Comparison of ENCODE assay signal across 8 cellular contexts in genomic region chr11:30586251-30587144, GRCh38. TPM values are rescaled to one million over a fixed set of nuclear protein-coding genes. Genes with fewer than 3 reads are reported as not detected.
DNase-seq lines count a peak whose midpoint lies in the region; ATAC-seq, FAIRE-seq and TF ChIP-seq lines count a peak whose summit lies in the region.

MPPED2 (minus strand) TSS chr11:30586353; CDS start chr11:30580373, 5,980 bp downstream.

- no peak within 1 kb of the TSS for H3K4me3 ChIP-seq in CD8-positive, alpha-beta memory T cell (ENCODE audit: low read length)
- H3K4me3 ChIP-seq in SU-DHL-6 (ENCODE audit: insufficient read depth, low read length, poor library complexity, severe bottlenecking) (no peak within 1 kb of the TSS), epithelial cell of esophagus (ENCODE audit: low read length) (peak within 1 kb of the TSS; percentile 33), muscle layer of colon (ENCODE audit: low read depth in 1 of 2, low read length in 2 of 2) (peak within 1 kb of the TSS; percentile 72 to 96)

- peaks cover 0 to 6% (median 2%) of the 10 kb centered on the region in 5 donors for H3K9me3 Mint-ChIP-seq in CD8-positive, alpha-beta memory T cell

- no peaks in the 10 kb centered on the region for H3K36me3 ChIP-seq in CD8-positive, alpha-beta memory T cell (ENCODE audit: insufficient read depth, low read length)
- H3K36me3 ChIP-seq in SU-DHL-6 (ENCODE audit: low read length) (no peaks in the 10 kb centered on the region), muscle layer of colon (ENCODE audit: insufficient read depth, low read length) (no peaks in the 10 kb centered on the region)

- H3K36me3 Mint-ChIP-seq in CD8-positive, alpha-beta memory T cell: peaks cover 0 to 2% (median 0%) of the 10 kb centered on the region in 3 donors

- H3K9me3 ChIP-seq in CD8-positive, alpha-beta memory T cell (ENCODE audit: low read length): no peaks in the 10 kb centered on the region
- H3K9me3 ChIP-seq in SU-DHL-6 (ENCODE audit: insufficient read depth, low read length): no peaks in the 10 kb centered on the region
- H3K9me3 ChIP-seq in muscle layer of colon (ENCODE audit: low read length): no peaks in the 10 kb centered on the region

- peaks cover 21 to 48% of the 10 kb centered on the region in 2 donors for H3K27me3 Mint-ChIP-seq in CD8-positive, alpha-beta memory T cell

- no peaks in the 10 kb centered on the region for H4K20me1 ChIP-seq in SU-DHL-6 (ENCODE audit: low read depth, low read length)

- H3K79me2 ChIP-seq in SU-DHL-6 (ENCODE audit: insufficient read depth, low read length): no peaks in the 10 kb centered on the region

- ATAC-seq in GM18873 (IDR thresholded peaks at IDR 0.05; ENCODE audit: low FRiP score, unreplicated experiment) (peak; percentile 93), HG03097 (IDR thresholded peaks at IDR 0.05; ENCODE audit: low FRiP score, unreplicated experiment) (peak; percentile 94)

- CTCF ChIA-PET in CD8-positive, alpha-beta memory T cell (lab: Charles Lee): no interaction called here

- peak within 1 kb of the TSS in 6 of 7 donors; percentile 54 to 88 (median 84) for H3K4me3 Mint-ChIP-seq in CD8-positive, alpha-beta memory T cell

- H3K9ac ChIP-seq in SU-DHL-6 (ENCODE audit: low read length): no peak within 1 kb of the TSS; the same call in 1 of the 2 replicates
- peak within 1 kb of the TSS; percentile 56 for H3K9ac ChIP-seq in muscle layer of colon (ENCODE audit: low read length)

- peak; percentile 76 for FAIRE-seq in urothelium cell line (lab: Jason Lieb, UNC)

- H3K4me2 ChIP-seq in SU-DHL-6 (ENCODE audit: low read depth, low read length, poor library complexity, severe bottlenecking): peak within 1 kb of the TSS; percentile 22

- peak in 3 of 5 donors; percentile 12 to 14 (median 13) for DNase-seq in CD8-positive, alpha-beta memory T cell
- peak; percentile 2 for DNase-seq in epithelial cell of esophagus (ENCODE audit: low read depth)
- DNase-seq in urothelium cell line (ENCODE audit: low spot score): peak; percentile 82
- no peak for DNase-seq in NCI-H2196 (lab: John Stamatoyannopoulos, UW; ENCODE audit: unreplicated experiment)

- H3K27me3 ChIP-seq in CD8-positive, alpha-beta memory T cell (ENCODE audit: insufficient read depth, low read length, poor library complexity, severe bottlenecking): no peaks in the 10 kb centered on the region
- H3K27me3 ChIP-seq in SU-DHL-6 (ENCODE audit: low read length): no peaks in the 10 kb centered on the region
- no peaks in the 10 kb centered on the region for H3K27me3 ChIP-seq in muscle layer of colon (ENCODE audit: control insufficient read depth in 1 of 2, insufficient read depth in 2 of 2, low read length in 2 of 2)

- POLR2A ChIA-PET in CD8-positive, alpha-beta memory T cell (lab: Charles Lee): no interaction called here

- peak within 1 kb of the TSS in 7 of 8 donors; percentile 27 to 91 (median 58) for H3K27ac Mint-ChIP-seq in CD8-positive, alpha-beta memory T cell

- H3K4me1 Mint-ChIP-seq in CD8-positive, alpha-beta memory T cell: peaks cover 3 to 10% (median 6%) of the 10 kb centered on the region in 3 donors

- TF ChIP-seq CTCF in SU-DHL-6 (IDR thresholded peaks at IDR 0.05; ENCODE audit: insufficient read depth, low read length, poor library complexity, severe bottlenecking): no peak
- peak; percentile 10 for TF ChIP-seq CTCF in epithelial cell of esophagus (IDR thresholded peaks at IDR 0.05; ENCODE audit: insufficient read depth, low read depth, low read length, missing control alignments)

- H3K27ac ChIP-seq in CD8-positive, alpha-beta memory T cell (ENCODE audit: low read depth, low read length): no peak within 1 kb of the TSS
- H3K27ac ChIP-seq in SU-DHL-6 (ENCODE audit: low read depth, low read length) (no peak within 1 kb of the TSS), muscle layer of colon (ENCODE audit: low read depth, low read length) (peak within 1 kb of the TSS; percentile 73)

- no peaks in the 10 kb centered on the region for H3K4me1 ChIP-seq in CD8-positive, alpha-beta memory T cell (ENCODE audit: insufficient read depth, low read length)
- H3K4me1 ChIP-seq in muscle layer of colon (ENCODE audit: insufficient read depth, low read length): no peaks in the 10 kb centered on the region

- H2AFZ ChIP-seq in SU-DHL-6 (ENCODE audit: low read depth, low read length, severe bottlenecking): no peak within 1 kb of the TSS

- no peaks in the 10 kb centered on the region for H3F3A ChIP-seq in SU-DHL-6 (ENCODE audit: insufficient read depth)

- no peaks in the 10 kb centered on the region for H3K9me2 ChIP-seq in SU-DHL-6 (replicated peaks; ENCODE audit: insufficient read depth, low read length)

RNA-seq across cellular contexts. Expression of gene MPPED2, which starts in this region (rescaled TPM):
- total RNA-seq in CD8-positive, alpha-beta memory T cell: not detected
- polyA plus RNA-seq in CD8-positive, alpha-beta memory T cell: 1.1 TPM

Comparison
In these comparisons a context has a peak if more than half of its experiments do, and no peak if none do; other contexts are left out.
1. H3K4me3 ChIP-seq: peak in epithelial cell of esophagus (single experiment) and muscle layer of colon (2 of 2); none in CD8-positive, alpha-beta memory T cell (single experiment) and SU-DHL-6 (single experiment).